Comparison of ENCODE assay signal across 12 cellular contexts in genomic region chr1:182259963-182260362, GRCh38.
DNase-seq lines count a peak whose midpoint lies in the region; ATAC-seq, FAIRE-seq and TF ChIP-seq lines count a peak whose summit lies in the region.
"Had no signal": no experiment of that assay in that cellular context is flagged by ENCODE, and none has a peak within 500 bp of the region (broad histone marks: within the 10 kb centered on the region; RNA-seq: fewer than 3 reads in every experiment).

No MANE protein-coding gene starts in this region.

- CTCF ChIA-PET in CD8-positive, alpha-beta T cell (lab: Charles Lee), result interaction anchor here (1.3 kb wide), 1 partner anchor 117 kb away, joined by 3 read pairs; no protein-coding TSS in a partner anchor
- CTCF ChIA-PET in activated CD4-positive, alpha-beta memory T cell treated with anti-CD3 and anti-CD28 coated beads, Interleukin-2, amount 10 ng/mL, durations not matched to agents 7 days and 5 days (lab: Charles Lee), result interaction anchor here (1.9 kb wide), 1 partner anchor 174 kb away, joined by 5 read pairs; no protein-coding TSS in a partner anchor

- TF ChIP-seq CTCF in CD8-positive, alpha-beta T cell (IDR thresholded peaks at IDR 0.05), result no peak
- TF ChIP-seq CTCF in esophagus squamous epithelium (IDR thresholded peaks at IDR 0.05) (no peak), pancreas (IDR thresholded peaks at IDR 0.05) (no peak)

- in situ Hi-C loops in ACHN (cut with HindIII; ENCODE audit: low pct_ligation_motif_present, low pct_unique_long_range_greater_than_20kb, low sequenced_read_pairs), result no loop called here

- no peaks in the 10 kb centered on the region for H3K36me3 Mint-ChIP-seq in CD8-positive, alpha-beta T cell
- peaks cover 3% of the 10 kb centered on the region for H3K36me3 Mint-ChIP-seq in activated CD4-positive, alpha-beta memory T cell treated with anti-CD3 and anti-CD28 coated beads, Interleukin-2, amount 10 ng/mL, durations not matched to agents 7 days and 5 days (ENCODE audit: low read depth)
- H3K36me3 Mint-ChIP-seq in natural killer cell treated with Interleukin-12 subunit alpha and Interleukin-12 subunit beta and Interleukin-15 and Interleukin-18, amount 100 ng/mL, for 72 hours, result no peaks in the 10 kb centered on the region

- H3K4me1 ChIP-seq in CD8-positive, alpha-beta T cell (ENCODE audit: insufficient read depth, low read length), result peaks cover 32% of the 10 kb centered on the region
- H3K4me1 ChIP-seq in esophagus squamous epithelium (peaks cover 6 to 10% (median 8%) of the 10 kb centered on the region in 3 donors), pancreas (peaks cover 0 to 6% (median 0%) of the 10 kb centered on the region in 3 donors)

- intact Hi-C loops in CD8-positive, alpha-beta T cell (cut with DNase I, micrococcal nuclease), result loop anchor here in 1 of 2 experiments (5.0 kb wide), 1 partner anchor 132 kb away; the partner anchor contains the start of gene GLUL
- intact Hi-C loops in esophagus squamous epithelium (cut with DNase I) (no loop called here), pancreas (cut with DNase I) (no loop called here)

- no peak for FAIRE-seq in pancreas (lab: Jason Lieb, UNC)
- FAIRE-seq: D721Med, TTC549 had no signal

- peak overlapping the region; percentile 63 for H3K4me3 Mint-ChIP-seq in CD8-positive, alpha-beta T cell
- no peak overlapping the region for H3K4me3 Mint-ChIP-seq in activated CD4-positive, alpha-beta memory T cell treated with anti-CD3 and anti-CD28 coated beads, Interleukin-2, amount 10 ng/mL, durations not matched to agents 7 days and 5 days
- peak overlapping the region; percentile 84 for H3K4me3 Mint-ChIP-seq in natural killer cell treated with Interleukin-12 subunit alpha and Interleukin-12 subunit beta and Interleukin-15 and Interleukin-18, amount 100 ng/mL, for 72 hours

- no peaks in the 10 kb centered on the region for H3K27me3 Mint-ChIP-seq in CD8-positive, alpha-beta T cell (ENCODE audit: low read depth)
- no peaks in the 10 kb centered on the region for H3K27me3 Mint-ChIP-seq in activated CD4-positive, alpha-beta memory T cell treated with anti-CD3 and anti-CD28 coated beads, Interleukin-2, amount 10 ng/mL, durations not matched to agents 7 days and 5 days
- H3K27me3 Mint-ChIP-seq in natural killer cell treated with Interleukin-12 subunit alpha and Interleukin-12 subunit beta and Interleukin-15 and Interleukin-18, amount 100 ng/mL, for 72 hours, result no peaks in the 10 kb centered on the region

- no peaks in the 10 kb centered on the region for H3K9me3 ChIP-seq in CD8-positive, alpha-beta T cell (ENCODE audit: low read length)
- H3K9me3 ChIP-seq in esophagus squamous epithelium (no peaks in the 10 kb centered on the region), pancreas (no peaks in the 10 kb centered on the region)
- H3K9me3 ChIP-seq: gastroesophageal sphincter had no signal

- no peak for DNase-seq in CD8-positive, alpha-beta T cell
- DNase-seq in KG1 (lab: John Stamatoyannopoulos, UW) (peak; percentile 48), esophagus squamous epithelium (lab: John Stamatoyannopoulos, UW) (no peak), ACHN (no peak), pancreas (no peak)
- DNase-seq in activated CD4-positive, alpha-beta memory T cell treated with anti-CD3 and anti-CD28 coated beads, Interleukin-2, amount 10 ng/mL, durations not matched to agents 7 days and 5 days, result no peak
- DNase-seq in natural killer cell treated with Interleukin-12 subunit alpha and Interleukin-12 subunit beta and Interleukin-15 and Interleukin-18, amount 100 ng/mL, for 72 hours (ENCODE audit: low spot score), result no peak
- DNase-seq: NCI-H146, NCI-H526 had no signal

- H3K4me1 Mint-ChIP-seq in CD8-positive, alpha-beta T cell (ENCODE audit: low read depth), result peaks cover 33% of the 10 kb centered on the region
- H3K4me1 Mint-ChIP-seq in activated CD4-positive, alpha-beta memory T cell treated with anti-CD3 and anti-CD28 coated beads, Interleukin-2, amount 10 ng/mL, durations not matched to agents 7 days and 5 days, result peaks cover 35% of the 10 kb centered on the region
- H3K4me1 Mint-ChIP-seq in natural killer cell treated with Interleukin-12 subunit alpha and Interleukin-12 subunit beta and Interleukin-15 and Interleukin-18, amount 100 ng/mL, for 72 hours (ENCODE audit: low read depth in 2 of 2), result peaks cover 23 to 29% of the 10 kb centered on the region in 2 donors

- H3K27ac Mint-ChIP-seq in CD8-positive, alpha-beta T cell, result peak overlapping the region; percentile 96
- H3K27ac Mint-ChIP-seq in activated CD4-positive, alpha-beta memory T cell treated with anti-CD3 and anti-CD28 coated beads, Interleukin-2, amount 10 ng/mL, durations not matched to agents 7 days and 5 days, result peak overlapping the region; percentile 93
- H3K27ac Mint-ChIP-seq in natural killer cell treated with Interleukin-12 subunit alpha and Interleukin-12 subunit beta and Interleukin-15 and Interleukin-18, amount 100 ng/mL, for 72 hours, result peak overlapping the region; percentile 93 to 94

- no peaks in the 10 kb centered on the region for H3K36me3 ChIP-seq in CD8-positive, alpha-beta T cell (ENCODE audit: insufficient read depth, low read length)
- H3K36me3 ChIP-seq in esophagus squamous epithelium (no peaks in the 10 kb centered on the region), pancreas (no peaks in the 10 kb centered on the region)
- H3K36me3 ChIP-seq: gastroesophageal sphincter had no signal

- POLR2A ChIA-PET in CD8-positive, alpha-beta T cell (lab: Charles Lee), result no interaction called here
- POLR2A ChIA-PET in activated CD4-positive, alpha-beta memory T cell treated with anti-CD3 and anti-CD28 coated beads, Interleukin-2, amount 10 ng/mL, durations not matched to agents 7 days and 5 days (lab: Charles Lee), result interaction anchor here (0.7 to 2.5 kb wide), 6 partner anchors 11 to 175 kb away, joined by 3 to 8 read pairs (median 3); no protein-coding TSS in a partner anchor

- H3K27me3 ChIP-seq in CD8-positive, alpha-beta T cell (ENCODE audit: insufficient read depth, low read length), result no peaks in the 10 kb centered on the region
- H3K27me3 ChIP-seq in esophagus squamous epithelium (no peaks in the 10 kb centered on the region), pancreas (no peaks in the 10 kb centered on the region)
- H3K27me3 ChIP-seq: gastroesophageal sphincter had no signal

- no peaks in the 10 kb centered on the region for H3K9me3 Mint-ChIP-seq in CD8-positive, alpha-beta T cell
- H3K9me3 Mint-ChIP-seq in activated CD4-positive, alpha-beta memory T cell treated with anti-CD3 and anti-CD28 coated beads, Interleukin-2, amount 10 ng/mL, durations not matched to agents 7 days and 5 days, result no peaks in the 10 kb centered on the region
- no peaks in the 10 kb centered on the region for H3K9me3 Mint-ChIP-seq in natural killer cell treated with Interleukin-12 subunit alpha and Interleukin-12 subunit beta and Interleukin-15 and Interleukin-18, amount 100 ng/mL, for 72 hours

- H3K27ac ChIP-seq in CD8-positive, alpha-beta T cell (ENCODE audit: low read depth, low read length), result no peak overlapping the region
- H3K27ac ChIP-seq in esophagus squamous epithelium (peak overlapping the region in 2 of 4 donors; percentile 59), pancreas (no peak overlapping the region)

- no peak for ATAC-seq in CD8-positive, alpha-beta T cell
- ATAC-seq in natural killer cell treated with Interleukin-12 subunit alpha and Interleukin-12 subunit beta and Interleukin-15 and Interleukin-18, amount 100 ng/mL, for 72 hours, result no peak
- ATAC-seq in pancreas, result no peak

- no peak overlapping the region for H3K4me3 ChIP-seq in CD8-positive, alpha-beta T cell (ENCODE audit: low read depth, low read length)
- H3K4me3 ChIP-seq in esophagus squamous epithelium (no peak overlapping the region), pancreas (no peak overlapping the region)
- H3K4me3 ChIP-seq: gastroesophageal sphincter had no signal

- TF ChIP-seq POLR2A in esophagus squamous epithelium (IDR thresholded peaks at IDR 0.05), result no peak

- WGBS in esophagus squamous epithelium, 2 donors, result 70 to 72% methylated on average over 2 of the region's 2 CpGs
- 81 to 87% methylated on average over 2 of the region's 2 CpGs for WGBS in pancreas, 2 donors
